ENCODE assay signal across 2 cellular contexts in the genomic region with DNA sequence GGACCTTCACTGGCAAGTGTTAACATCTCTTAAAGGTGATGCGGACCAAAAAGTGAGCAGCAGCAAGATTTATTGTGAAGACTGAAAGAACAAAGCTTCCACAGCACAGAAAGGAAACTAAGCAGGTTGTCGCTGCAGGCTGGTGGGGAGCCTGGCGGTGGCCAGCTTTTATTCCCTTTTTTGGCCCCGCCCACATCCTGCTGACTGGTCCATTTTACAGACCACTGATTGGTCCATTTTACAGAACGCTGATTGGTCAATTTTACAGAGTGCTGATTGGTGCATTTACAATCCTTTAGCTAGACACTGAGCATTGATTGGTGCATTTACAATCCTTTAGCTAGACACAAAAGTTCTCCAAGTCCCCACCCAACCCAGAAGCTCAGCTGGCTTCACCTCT.
TF ChIP-seq lines count a peak whose summit lies in the region.

No MANE protein-coding gene starts in this region.

TF ChIP-seq in K562, 482 proteins besides CTCF, POLR2A, EP300 and RAD21:
- TF ChIP-seq NFYB (IDR thresholded peaks at IDR 0.05; ENCODE audit: extremely low read depth, insufficient read length) (peak; percentile 32), C11orf30 (IDR thresholded peaks at IDR 0.05; ENCODE audit: low read depth) (peak; percentile 54), ZNF316 (IDR thresholded peaks at IDR 0.05) (peak; percentile 82)

TF ChIP-seq in HepG2, 621 proteins besides CTCF, POLR2A, EP300 and RAD21:
- TF ChIP-seq MAFK (conservative IDR thresholded peaks at IDR 0.05 in 1 of 2, IDR thresholded peaks at IDR 0.05 in 1 of 2; ENCODE audit: low read length in 2 of 2) (peak; percentile 77 to 88), MAFF (IDR thresholded peaks at IDR 0.05; ENCODE audit: low read depth, low read length) (peak; percentile 85)
TF ChIP-seq in HepG2: peak in this region for 2; not testable (repeated sequence) for 619.
